17 cellular contexts compared by ENCODE assay signal in the genomic region with DNA sequence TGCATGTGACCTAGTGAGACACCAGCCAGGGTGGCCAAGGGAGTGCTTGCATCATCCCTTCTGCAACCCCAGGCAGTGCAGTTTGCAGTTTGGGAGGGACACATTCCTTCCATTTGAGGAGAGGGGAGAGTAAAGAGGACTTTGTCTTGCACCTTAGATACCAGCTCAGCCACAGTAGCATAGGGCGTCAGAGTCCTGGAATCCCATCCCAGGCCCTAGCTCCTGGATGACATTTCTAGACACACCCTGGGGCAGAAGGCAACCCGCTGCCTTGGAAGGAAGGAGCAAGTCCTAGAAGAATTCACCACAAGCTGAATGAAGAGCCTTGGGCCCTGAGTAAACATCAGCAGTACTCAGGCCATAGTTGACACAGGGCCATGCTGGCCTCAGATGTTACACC.
DNase-seq lines count a peak whose midpoint lies in the region; ATAC-seq and FAIRE-seq lines count a peak whose summit lies in the region.
"Had no signal": no experiment of that assay in that cellular context is flagged by ENCODE, and none has a peak within 500 bp of the region (broad histone marks: within the 10 kb centered on the region; RNA-seq: fewer than 3 reads in every experiment).

No MANE protein-coding gene starts in this region.

- H3K27ac ChIP-seq in GM23248 (no peak overlapping the region), mesendoderm (ENCODE audit: low read depth, low read length) (no peak overlapping the region), small intestine (ENCODE audit: low read depth in 1 of 2, low read length in 1 of 2) (no peak overlapping the region)

- H3K9me3 ChIP-seq in GM23248 (ENCODE audit: low read depth): no peaks in the 10 kb centered on the region
- H3K9me3 ChIP-seq in small intestine (ENCODE audit: control insufficient read depth, low read depth): no peaks in the 10 kb centered on the region
- H3K9me3 ChIP-seq: HAP-1 had no signal

- no peak overlapping the region for H2BK15ac ChIP-seq in mesendoderm (replicated peaks; ENCODE audit: low read depth)

- no peak overlapping the region for H4K8ac ChIP-seq in mesendoderm (ENCODE audit: low read depth, low read length)

- H3K27me3 ChIP-seq in GM23248 (replicated peaks; ENCODE audit: insufficient read depth): no peaks in the 10 kb centered on the region
- no peaks in the 10 kb centered on the region for H3K27me3 ChIP-seq in mesendoderm (ENCODE audit: insufficient read depth, low read length, poor library complexity)
- H3K27me3 ChIP-seq in small intestine (ENCODE audit: control insufficient read depth in 2 of 2, insufficient read depth in 2 of 2, low read length in 2 of 2): no peaks in the 10 kb centered on the region

- DNase-seq in GM23248 (peak; percentile 28), mesendoderm (peak; percentile 19), small intestine (peak; percentile 40), OCI-M2 (lab: John Stamatoyannopoulos, UW; ENCODE audit: unreplicated experiment) (no peak), left ventricle myocardium superior (no peak)
- DNase-seq: C1 segment of cervical spinal cord; Calu3; CD4-positive, alpha-beta memory T cell; COR-L47; DMS53; DMS79 treated with DMSO at 0.1 percent for 48 hours; GDM1; HFFc6 had no signal

- H3K56ac ChIP-seq in mesendoderm (ENCODE audit: low read length): no peak overlapping the region

- H3K79me1 ChIP-seq in mesendoderm (ENCODE audit: low read length): no peaks in the 10 kb centered on the region

- FAIRE-seq in small intestine (lab: Jason Lieb, UNC): no peak
- FAIRE-seq: GM12878 had no signal

- H4K5ac ChIP-seq in mesendoderm (ENCODE audit: low read length): no peak overlapping the region

- in situ Hi-C loops in GM23248 (cut with MboI): no loop called here

- no peak overlapping the region for H3K4me2 ChIP-seq in GM23248 (ENCODE audit: unreplicated experiment)
- H3K4me2 ChIP-seq in mesendoderm (ENCODE audit: low read length): no peak overlapping the region
- H3K4me2 ChIP-seq: GM23338 had no signal

- H2AFZ ChIP-seq in GM23248: no peak overlapping the region
- H2AFZ ChIP-seq: GM23338 had no signal

- no peak overlapping the region for H3K9ac ChIP-seq in GM23248
- H3K9ac ChIP-seq in mesendoderm (ENCODE audit: low read length): no peak overlapping the region

- 0 out of 2 replicates have a peak, but pooled peaks cover 3% of the 10 kb centered on the region for H3K9me2 ChIP-seq in GM23248 (ENCODE audit: insufficient read depth)

- intact Hi-C loops in left ventricle myocardium superior (cut with micrococcal nuclease): no loop called here

- no peaks in the 10 kb centered on the region for H4K20me1 ChIP-seq in GM23248 (ENCODE audit: insufficient read depth)

- no peak overlapping the region for H2AK5ac ChIP-seq in mesendoderm (ENCODE audit: low read length)

- no peak overlapping the region for H3K18ac ChIP-seq in mesendoderm (ENCODE audit: low read length)

- 34 to 42% methylated on average over 2 of the region's 2 CpGs for WGBS in GM23248 (ENCODE audit: low coverage in 1 of 2, low lambda C conversion rate in 2 of 2, missing lambda C conversion rate in 2 of 2), 2 experiments
- no CpG with 5 or more reads among the region's 2 CpGs for WGBS in mesendoderm (ENCODE audit: extremely low coverage, insufficient coverage, low lambda C conversion rate)
- 67 to 85% (median 68%) methylated on average over 2 of the region's 2 CpGs for WGBS in small intestine, 3 donors

- ATAC-seq in HG02981 (IDR thresholded peaks at IDR 0.05; ENCODE audit: unreplicated experiment) (no peak), left ventricle myocardium superior (no peak)
- ATAC-seq: GM12878, GM23338 had no signal

- H3K4me3 ChIP-seq in GM23248 (no peak overlapping the region), mesendoderm (ENCODE audit: low read length) (no peak overlapping the region), small intestine (ENCODE audit: low read depth in 1 of 2, low read length in 2 of 2) (no peak overlapping the region)
- H3K4me3 ChIP-seq: GM12878, GM23338, HAP-1 had no signal

- no peak overlapping the region for H3K23ac ChIP-seq in mesendoderm (ENCODE audit: low read length)

- H3K79me2 ChIP-seq in GM23248 (ENCODE audit: insufficient read depth): no peaks in the 10 kb centered on the region
- no peaks in the 10 kb centered on the region for H3K79me2 ChIP-seq in mesendoderm (ENCODE audit: control insufficient read depth, insufficient read depth, low read length)

- H3F3A ChIP-seq in GM23248 (ENCODE audit: insufficient read depth): no peaks in the 10 kb centered on the region

- no peak overlapping the region for H2BK120ac ChIP-seq in mesendoderm (ENCODE audit: low read depth, low read length)

- H3K36me3 ChIP-seq in GM23248 (ENCODE audit: low read depth) (no peaks in the 10 kb centered on the region), mesendoderm (ENCODE audit: control insufficient read depth, insufficient read depth, low read length) (no peaks in the 10 kb centered on the region), small intestine (ENCODE audit: control insufficient read depth in 2 of 2, insufficient read depth in 2 of 2, low read length in 2 of 2) (no peaks in the 10 kb centered on the region)
- H3K36me3 ChIP-seq: HAP-1 had no signal

- no peak overlapping the region for H2BK5ac ChIP-seq in mesendoderm (ENCODE audit: low read length)

- no peaks in the 10 kb centered on the region for H3K4me1 ChIP-seq in GM23248 (ENCODE audit: insufficient read depth)
- H3K4me1 ChIP-seq in mesendoderm (ENCODE audit: control insufficient read depth, low read depth, low read length): no peaks in the 10 kb centered on the region
- H3K4me1 ChIP-seq in small intestine (ENCODE audit: control insufficient read depth in 2 of 2, insufficient read depth in 1 of 2, low read depth in 1 of 2, low read length in 1 of 2): no peaks in the 10 kb centered on the region
- H3K4me1 ChIP-seq: HAP-1 had no signal

- no peak overlapping the region for H3K4ac ChIP-seq in mesendoderm (ENCODE audit: low read depth, low read length)

Comparison
In these comparisons a context has a peak if more than half of its experiments do, and no peak if none do; other contexts are left out.
1. DNase-seq: peak in GM23248 (single experiment), mesendoderm (single experiment) and small intestine (single experiment); none in OCI-M2 (single experiment) and left ventricle myocardium superior (single experiment).